Comparison of ENCODE assay signal across 29 cellular contexts in the genomic region with DNA sequence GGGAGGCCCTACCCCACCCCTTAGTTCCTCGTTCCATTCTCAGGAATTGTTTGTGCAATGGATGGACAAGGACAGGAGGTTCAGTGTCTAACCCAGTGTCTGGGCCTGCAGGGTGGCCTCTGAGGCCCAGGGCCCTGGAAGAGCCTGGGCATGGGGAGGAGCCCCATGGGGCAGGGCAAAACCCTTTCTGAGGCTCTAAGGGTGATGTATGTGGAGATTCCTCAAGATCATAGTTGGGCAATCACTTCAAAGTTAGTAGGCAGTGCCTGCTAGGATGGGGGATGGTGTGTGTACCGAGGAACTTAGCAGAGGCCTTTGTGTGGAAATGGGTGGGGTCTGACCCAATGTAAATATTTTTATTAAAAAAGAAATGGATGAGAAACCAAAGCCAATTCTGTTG. TPM values are rescaled to one million over a fixed set of nuclear protein-coding genes. Genes with fewer than 3 reads are reported as not detected.
DNase-seq lines count a peak whose midpoint lies in the region; ATAC-seq, FAIRE-seq and TF ChIP-seq lines count a peak whose summit lies in the region.
"Had no signal": no experiment of that assay in that cellular context is flagged by ENCODE, and none has a peak within 500 bp of the region (broad histone marks: within the 10 kb centered on the region; RNA-seq: fewer than 3 reads in every experiment).

No MANE protein-coding gene starts in this region.

- H4K20me1 ChIP-seq in HepG2 (ENCODE audit: insufficient read depth, low read length) (no peaks in the 10 kb centered on the region), hepatocyte (ENCODE audit: insufficient read depth, poor library complexity, severe bottlenecking) (no peaks in the 10 kb centered on the region)

- no peaks in the 10 kb centered on the region for H3K27me3 ChIP-seq in HepG2 (ENCODE audit: control insufficient read depth in 1 of 2, insufficient read depth in 2 of 2, low read length in 2 of 2)
- H3K27me3 ChIP-seq in right lobe of liver, result no peaks in the 10 kb centered on the region
- H3K27me3 ChIP-seq in hepatocyte, result no peaks in the 10 kb centered on the region
- H3K27me3 ChIP-seq in aorta (ENCODE audit: control insufficient read depth in 1 of 2, insufficient read depth in 2 of 2, low read length in 1 of 2), result no peaks in the 10 kb centered on the region
- H3K27me3 ChIP-seq: cardiac muscle cell, heart left ventricle, uterus had no signal

- intact Hi-C loops in HepG2 (cut with micrococcal nuclease; ENCODE audit: unreplicated experiment) (loop anchor here (10.0 kb wide), 1 partner anchor 146 kb away; a partner anchor contains a TSS), right lobe of liver (cut with DNase I) (no loop called here), aorta (cut with DNase I) (no loop called here)

- H3K36me3 ChIP-seq in HepG2 (replicated peaks in 1 of 2; ENCODE audit: control insufficient read depth in 1 of 2, insufficient read depth in 2 of 2, low read length in 2 of 2) (no peaks in the 10 kb centered on the region), right lobe of liver (no peaks in the 10 kb centered on the region), hepatocyte (replicated peaks; ENCODE audit: insufficient read depth, low read depth) (no peaks in the 10 kb centered on the region), aorta (ENCODE audit: control insufficient read depth in 1 of 2, insufficient read depth in 2 of 2, low read length in 1 of 2) (no peaks in the 10 kb centered on the region)
- H3K36me3 ChIP-seq: cardiac muscle cell, heart left ventricle, uterus had no signal

- TF ChIP-seq RAD21 in HepG2 (CRISPR knock-in tag; IDR thresholded peaks at IDR 0.05), result no peak

- peaks cover 64% of the 10 kb centered on the region for H3K4me1 ChIP-seq in HepG2 (ENCODE audit: insufficient read depth, low read length)
- H3K4me1 ChIP-seq in right lobe of liver, result no peaks in the 10 kb centered on the region
- peaks cover 4% of the 10 kb centered on the region for H3K4me1 ChIP-seq in hepatocyte (ENCODE audit: insufficient read depth)
- no peaks in the 10 kb centered on the region for H3K4me1 ChIP-seq in aorta (ENCODE audit: control insufficient read depth in 1 of 2, insufficient read depth in 2 of 2, low read length in 2 of 2)
- H3K4me1 ChIP-seq: heart left ventricle, uterus had no signal

- 0% methylated on average over 2 of the region's 2 CpGs for WGBS in HepG2 (ENCODE audit: low lambda C conversion rate)
- 72% methylated on average over 2 of the region's 2 CpGs for WGBS in right lobe of liver (ENCODE audit: insufficient coverage, low coverage, low lambda C conversion rate, missing lambda C conversion rate)
- WGBS in hepatocyte (ENCODE audit: low lambda C conversion rate, missing lambda C conversion rate), result 59% methylated on average over 2 of the region's 2 CpGs
- WGBS in aorta, 2 donors, result 70 to 73% methylated on average over 2 of the region's 2 CpGs

- H3K27ac ChIP-seq in HepG2 (ENCODE audit: extremely low read length, insufficient read depth, low read length) (no peak overlapping the region), right lobe of liver (no peak overlapping the region), VCaP (peak overlapping the region; percentile 56), hepatocyte (peak overlapping the region; percentile 57), aorta (ENCODE audit: low read depth in 1 of 2, low read length in 2 of 2) (no peak overlapping the region)
- H3K27ac ChIP-seq: cardiac muscle cell, GM23248, heart left ventricle, uterus had no signal

- H2AFZ ChIP-seq in HepG2 (ENCODE audit: low read length) (no peak overlapping the region), hepatocyte (no peak overlapping the region)
- H2AFZ ChIP-seq: GM23248 had no signal

- in situ Hi-C loops in HepG2 (cut with HindIII; ENCODE audit: extremely low pct_ligation_motif_present, low pct_unique_long_range_greater_than_20kb), result loop anchor here (25.0 kb wide), 1 partner anchor 1041 kb away; a partner anchor contains a TSS

- H3K9me2 ChIP-seq in hepatocyte (replicated peaks; ENCODE audit: insufficient read depth), result no peaks in the 10 kb centered on the region

- H3K4me2 ChIP-seq in HepG2 (ENCODE audit: low read depth, low read length) (peak overlapping the region; percentile 25), hepatocyte (no peak overlapping the region)

- ATAC-seq in HepG2, result peak; percentile 25
- ATAC-seq in right lobe of liver, result no peak
- ATAC-seq in aorta (ENCODE audit: low FRiP score), result peak; percentile 7
- ATAC-seq: stimulated activated effector memory CD8-positive, alpha-beta T cell treated with anti-CD3 and anti-CD28 coated beads, Interleukin-12 subunit alpha, Interleukin-12 subunit beta, amount 100 ng/mL, for 72 hours had no signal

- TF ChIP-seq POLR2A in HepG2 (IDR thresholded peaks at IDR 0.05; ENCODE audit: insufficient read depth in 1 of 2, low read depth in 2 of 2, low read length in 2 of 2) (no peak), right lobe of liver (IDR thresholded peaks at IDR 0.05) (no peak)

- H3K9me3 ChIP-seq in HepG2 (ENCODE audit: low read length) (no peaks in the 10 kb centered on the region), right lobe of liver (no peaks in the 10 kb centered on the region), hepatocyte (ENCODE audit: low read depth) (no peaks in the 10 kb centered on the region), aorta (ENCODE audit: control insufficient read depth, low read length) (no peaks in the 10 kb centered on the region)
- H3K9me3 ChIP-seq: Caco-2, heart left ventricle, uterus had no signal

- peak; percentile 47 for FAIRE-seq in HepG2 (lab: Jason Lieb, UNC)
- FAIRE-seq: endometrium had no signal

- CTCF ChIA-PET in HepG2 (lab: Yijun Ruan, JAX; ENCODE audit: low intra/inter-chr PET ratio, low total read pairs), result no interaction called here

- H3K4me3 ChIP-seq in HepG2 (replicated peaks in 1 of 3; ENCODE audit: insufficient read depth in 1 of 3, low read depth in 2 of 3, low read length in 3 of 3), result no peak overlapping the region
- H3K4me3 ChIP-seq in right lobe of liver, result no peak overlapping the region
- no peak overlapping the region for H3K4me3 ChIP-seq in hepatocyte
- H3K4me3 ChIP-seq in aorta (ENCODE audit: low read length in 2 of 2), result no peak overlapping the region
- H3K4me3 ChIP-seq: cardiac muscle cell, GM23248, heart left ventricle, uterus had no signal

- BruUV-seq in HepG2 (replicated peaks; lab: Mats Ljungman, UMichigan), result no TSS peak

- TF ChIP-seq CTCF in HepG2 (CRISPR knock-in tag; IDR thresholded peaks at IDR 0.05) (no peak), right lobe of liver (IDR thresholded peaks at IDR 0.05) (no peak), VCaP (conservative IDR thresholded peaks at IDR 0.05) (no peak), hepatocyte (IDR thresholded peaks at IDR 0.05; ENCODE audit: poor library complexity) (no peak)

- H3K9ac ChIP-seq in HepG2 (ENCODE audit: insufficient read depth, low read depth, low read length), result no peak overlapping the region
- H3K9ac ChIP-seq: GM23248 had no signal

- H3K79me2 ChIP-seq in HepG2 (ENCODE audit: insufficient read depth, low read length) (no peaks in the 10 kb centered on the region), hepatocyte (no peaks in the 10 kb centered on the region)

- POLR2A ChIA-PET in HepG2 (lab: Yijun Ruan, JAX), result interaction anchor here (0.9 to 5.6 kb wide), 8 partner anchors 9 to 155 kb away, joined by 3 to 35 read pairs (median 8); a partner anchor contains a TSS

- TF ChIP-seq EP300 in HepG2 (IDR thresholded peaks at IDR 0.05; ENCODE audit: low read depth in 2 of 2, low read length in 2 of 2), result peak in 1 of 2 experiments; percentile 36; a peak in 1 of 4 replicates
- TF ChIP-seq EP300 in HepG2 (CRISPR knock-in tag; IDR thresholded peaks at IDR 0.05; ENCODE audit: borderline replicate concordance), result no peak

- DNase-seq in HepG2 (ENCODE audit: low spot score) (no peak), right lobe of liver (no peak), hepatocyte (ENCODE audit: low spot score) (no peak), aorta (peak in 1 of 2 donors; percentile 6), SHP77 treated with DMSO at 0.1 percent for 48 hours (lab: John Stamatoyannopoulos, UW) (no peak), HuH-7 (ENCODE audit: low spot score) (no peak)
- DNase-seq in effector CD4-positive, alpha-beta T cell, result no peak
- DNase-seq: activated naive CD4-positive, alpha-beta T cell treated with Interleukin-2 at 50 U/mL for 16 hours; activated T-cell treated with anti-CD3 and anti-CD28 coated beads, Interleukin-2, amount 50 U/mL, for 48 hours; amygdala; DMS79; GF-D8; GM23248; heart left ventricle; HFFc6; left cardiac atrium; mesendoderm; NCI-H1436 treated with DMSO at 0.1 percent for 48 hours; NCI-H2171; NCI-H526 treated with DMSO at 0.1 percent for 48 hours; nucleus accumbens; Right ventricle myocardium superior; substantia nigra; uterus had no signal

RNA-seq across cellular contexts. Expression of a gene that starts 6.7 kb away (rescaled TPM):
- total RNA-seq in HepG2 (2016; rRNA removed; fragmentation: Illumina TruSeq; extraction: Trizol) (70.9 and 165 TPM in 2 replicates), right lobe of liver (100 to 1,000 TPM; 309 to 739 (median 533) TPM), hepatocyte (46.3 and 48.3 TPM in 2 replicates), aorta (10 to 100 TPM; 20.8 to 46.6 TPM)
- total RNA-seq in HepG2 (2016; cell fraction: cytosol; rRNA removed; fragmentation: Illumina TruSeq; extraction: Trizol; ENCODE audit: low read depth), result 13.2 and 15.8 TPM in 2 replicates
- total RNA-seq in HepG2 (2016; cell fraction: insoluble cytoplasmic fraction; rRNA removed; fragmentation: Illumina TruSeq; extraction: Trizol), result 59.3 and 162 TPM in 2 replicates
- total RNA-seq in HepG2 (2016; cell fraction: membrane; rRNA removed; fragmentation: Illumina TruSeq; extraction: Trizol), result 25.4 and 27.2 TPM in 2 replicates
- total RNA-seq in HepG2 (2016; cell fraction: nucleus; rRNA removed; fragmentation: Illumina TruSeq; extraction: Trizol), result 122 and 155 TPM in 2 replicates
- polyA plus RNA-seq in HepG2 (2011; rRNA removed) (307 and 450 TPM in 2 replicates), hepatocyte (41.1 and 46.4 TPM in 2 replicates), aorta (10 to 100 TPM in 1 of 2 donors, 1 to 10 TPM in 1; 5.6 to 16.7 TPM)
- polyA plus RNA-seq in HepG2 (2011; cell fraction: cytosol; rRNA removed), result 311 and 377 TPM in 2 replicates
- polyA plus RNA-seq in HepG2 (2011; cell fraction: nucleus; rRNA removed), result 302 and 372 TPM in 2 replicates
- polyA plus RNA-seq in HepG2 (2012), result 396 and 449 TPM in 2 replicates
- polyA plus RNA-seq in HepG2 (2016; cell fraction: cytosol; fragmentation: Illumina TruSeq; extraction: Trizol; ENCODE audit: low read depth), result 15.6 and 16.1 TPM in 2 replicates
- 54.0 and 67.9 TPM in 2 replicates for polyA plus RNA-seq in HepG2 (2016; cell fraction: insoluble cytoplasmic fraction; fragmentation: Illumina TruSeq; extraction: Trizol; ENCODE audit: low read depth)
- 22.0 and 23.6 TPM in 2 replicates for polyA plus RNA-seq in HepG2 (2016; cell fraction: membrane; fragmentation: Illumina TruSeq; extraction: Trizol; ENCODE audit: low read depth)
- polyA plus RNA-seq in HepG2 (2016; cell fraction: nucleus; fragmentation: Illumina TruSeq; extraction: Trizol; ENCODE audit: insufficient read depth, low read depth), result 194 and 212 TPM in 2 replicates
- polyA minus RNA-seq in HepG2 (2011; rRNA and poly(A)+ RNA removed; ENCODE audit: low replicate concordance), result 0.58 and 518 TPM in 2 replicates
- 120 and 232 TPM in 2 replicates for polyA minus RNA-seq in HepG2 (2011; cell fraction: cytosol; rRNA and poly(A)+ RNA removed)
- 89.4 and 148 TPM in 2 replicates for polyA minus RNA-seq in HepG2 (2011; cell fraction: nucleus; rRNA and poly(A)+ RNA removed)

RNA-seq across cellular contexts. Expression of a gene that starts 18.9 kb away (rescaled TPM):
- total RNA-seq in HepG2 (2016; rRNA removed; fragmentation: Illumina TruSeq; extraction: Trizol) (6.0 and 6.8 TPM in 2 replicates), right lobe of liver (under 1 TPM in 5 of 6 experiments, not detected in 1; 0.25 to 0.82 (median 0.51) TPM), hepatocyte (4.4 and 4.9 TPM in 2 replicates), aorta (1 to 10 TPM; 1.8 to 4.9 TPM)
- total RNA-seq in HepG2 (2016; cell fraction: cytosol; rRNA removed; fragmentation: Illumina TruSeq; extraction: Trizol; ENCODE audit: low read depth), result 1.6 and 1.7 TPM in 2 replicates
- total RNA-seq in HepG2 (2016; cell fraction: insoluble cytoplasmic fraction; rRNA removed; fragmentation: Illumina TruSeq; extraction: Trizol), result 6.0 and 7.4 TPM in 2 replicates
- 5.7 and 5.8 TPM in 2 replicates for total RNA-seq in HepG2 (2016; cell fraction: membrane; rRNA removed; fragmentation: Illumina TruSeq; extraction: Trizol)
- total RNA-seq in HepG2 (2016; cell fraction: nucleus; rRNA removed; fragmentation: Illumina TruSeq; extraction: Trizol), result 3.1 and 3.9 TPM in 2 replicates
- polyA plus RNA-seq in HepG2 (2011; rRNA removed) (4.8 and 7.3 TPM in 2 replicates), hepatocyte (0.07 TPM in 1 of 2 replicates, not detected in the other), aorta (1 to 10 TPM; 1.2 to 3.4 TPM)
- 3.7 and 5.8 TPM in 2 replicates for polyA plus RNA-seq in HepG2 (2011; cell fraction: cytosol; rRNA removed)
- polyA plus RNA-seq in HepG2 (2011; cell fraction: nucleus; rRNA removed), result 6.9 and 7.3 TPM in 2 replicates
- 8.0 and 9.2 TPM in 2 replicates for polyA plus RNA-seq in HepG2 (2012)
- 2.7 and 3.0 TPM in 2 replicates for polyA plus RNA-seq in HepG2 (2016; cell fraction: cytosol; fragmentation: Illumina TruSeq; extraction: Trizol; ENCODE audit: low read depth)
- polyA plus RNA-seq in HepG2 (2016; cell fraction: insoluble cytoplasmic fraction; fragmentation: Illumina TruSeq; extraction: Trizol; ENCODE audit: low read depth), result 14.0 and 15.9 TPM in 2 replicates
- polyA plus RNA-seq in HepG2 (2016; cell fraction: membrane; fragmentation: Illumina TruSeq; extraction: Trizol; ENCODE audit: low read depth), result 6.6 and 9.0 TPM in 2 replicates
- 10.6 and 12.2 TPM in 2 replicates for polyA plus RNA-seq in HepG2 (2016; cell fraction: nucleus; fragmentation: Illumina TruSeq; extraction: Trizol; ENCODE audit: insufficient read depth, low read depth)
- 12.3 and 22.9 TPM in 2 replicates for polyA minus RNA-seq in HepG2 (2011; rRNA and poly(A)+ RNA removed; ENCODE audit: low replicate concordance)
- 6.7 and 6.9 TPM in 2 replicates for polyA minus RNA-seq in HepG2 (2011; cell fraction: cytosol; rRNA and poly(A)+ RNA removed)
- 3.7 and 4.5 TPM in 2 replicates for polyA minus RNA-seq in HepG2 (2011; cell fraction: nucleus; rRNA and poly(A)+ RNA removed)
- polyA plus RNA-seq: cardiac muscle cell, GM23248 had no signal

RNA-seq across cellular contexts. Expression of a gene that starts 23.3 kb away (rescaled TPM):
- total RNA-seq in HepG2 (2016; rRNA removed; fragmentation: Illumina TruSeq; extraction: Trizol), result 43.5 and 69.2 TPM in 2 replicates
- 14.1 and 15.2 TPM in 2 replicates for total RNA-seq in HepG2 (2016; cell fraction: cytosol; rRNA removed; fragmentation: Illumina TruSeq; extraction: Trizol; ENCODE audit: low read depth)
- 34.4 and 70.7 TPM in 2 replicates for total RNA-seq in HepG2 (2016; cell fraction: insoluble cytoplasmic fraction; rRNA removed; fragmentation: Illumina TruSeq; extraction: Trizol)
- total RNA-seq in HepG2 (2016; cell fraction: membrane; rRNA removed; fragmentation: Illumina TruSeq; extraction: Trizol), result 29.3 and 33.1 TPM in 2 replicates
- 46.1 and 48.0 TPM in 2 replicates for total RNA-seq in HepG2 (2016; cell fraction: nucleus; rRNA removed; fragmentation: Illumina TruSeq; extraction: Trizol)
- 51.2 and 55.2 TPM in 2 replicates for polyA plus RNA-seq in HepG2 (2011; rRNA removed)
- 29.3 and 36.1 TPM in 2 replicates for polyA plus RNA-seq in HepG2 (2011; cell fraction: cytosol; rRNA removed)
- polyA plus RNA-seq in HepG2 (2011; cell fraction: nucleus; rRNA removed), result 180 and 272 TPM in 2 replicates
- 37.6 and 43.1 TPM in 2 replicates for polyA plus RNA-seq in HepG2 (2012)
- polyA plus RNA-seq in HepG2 (2016; cell fraction: cytosol; fragmentation: Illumina TruSeq; extraction: Trizol; ENCODE audit: low read depth), result 8.3 and 9.2 TPM in 2 replicates
- 36.0 and 58.3 TPM in 2 replicates for polyA plus RNA-seq in HepG2 (2016; cell fraction: insoluble cytoplasmic fraction; fragmentation: Illumina TruSeq; extraction: Trizol; ENCODE audit: low read depth)
- polyA plus RNA-seq in HepG2 (2016; cell fraction: membrane; fragmentation: Illumina TruSeq; extraction: Trizol; ENCODE audit: low read depth), result 16.5 and 18.3 TPM in 2 replicates
- polyA plus RNA-seq in HepG2 (2016; cell fraction: nucleus; fragmentation: Illumina TruSeq; extraction: Trizol; ENCODE audit: insufficient read depth, low read depth), result 122 and 136 TPM in 2 replicates
- polyA minus RNA-seq in HepG2 (2011; rRNA and poly(A)+ RNA removed; ENCODE audit: low replicate concordance), result 74.1 and 111 TPM in 2 replicates
- 26.2 and 33.8 TPM in 2 replicates for polyA minus RNA-seq in HepG2 (2011; cell fraction: cytosol; rRNA and poly(A)+ RNA removed)
- polyA minus RNA-seq in HepG2 (2011; cell fraction: nucleus; rRNA and poly(A)+ RNA removed), result 24.3 and 26.9 TPM in 2 replicates
- 10 to 100 TPM; 10.7 to 20.1 (median 13.3) TPM for total RNA-seq in right lobe of liver
- 34.1 and 41.9 TPM in 2 replicates for total RNA-seq in hepatocyte
- polyA plus RNA-seq in hepatocyte, result 40.0 and 44.6 TPM in 2 replicates
- total RNA-seq in aorta, result 10 to 100 TPM; 23.6 to 40.4 TPM
- 10 to 100 TPM; 16.7 to 56.8 TPM for polyA plus RNA-seq in aorta

RNA-seq across cellular contexts. Expression of a gene that starts 25.1 kb away (rescaled TPM):
- 71.1 and 171 TPM in 2 replicates for total RNA-seq in HepG2 (2016; rRNA removed; fragmentation: Illumina TruSeq; extraction: Trizol)
- 36.8 and 37.7 TPM in 2 replicates for total RNA-seq in HepG2 (2016; cell fraction: cytosol; rRNA removed; fragmentation: Illumina TruSeq; extraction: Trizol; ENCODE audit: low read depth)
- total RNA-seq in HepG2 (2016; cell fraction: insoluble cytoplasmic fraction; rRNA removed; fragmentation: Illumina TruSeq; extraction: Trizol), result 65.1 and 180 TPM in 2 replicates
- 37.5 and 44.4 TPM in 2 replicates for total RNA-seq in HepG2 (2016; cell fraction: membrane; rRNA removed; fragmentation: Illumina TruSeq; extraction: Trizol)
- total RNA-seq in HepG2 (2016; cell fraction: nucleus; rRNA removed; fragmentation: Illumina TruSeq; extraction: Trizol), result 202 and 235 TPM in 2 replicates
- 513 and 772 TPM in 2 replicates for polyA plus RNA-seq in HepG2 (2011; rRNA removed)
- 355 and 506 TPM in 2 replicates for polyA plus RNA-seq in HepG2 (2011; cell fraction: cytosol; rRNA removed)
- polyA plus RNA-seq in HepG2 (2011; cell fraction: nucleus; rRNA removed), result 3,065 and 3,175 TPM in 2 replicates
- 460 and 611 TPM in 2 replicates for polyA plus RNA-seq in HepG2 (2012)
- polyA plus RNA-seq in HepG2 (2016; cell fraction: cytosol; fragmentation: Illumina TruSeq; extraction: Trizol; ENCODE audit: low read depth), result 25.3 and 27.9 TPM in 2 replicates
- 66.3 and 72.4 TPM in 2 replicates for polyA plus RNA-seq in HepG2 (2016; cell fraction: insoluble cytoplasmic fraction; fragmentation: Illumina TruSeq; extraction: Trizol; ENCODE audit: low read depth)
- polyA plus RNA-seq in HepG2 (2016; cell fraction: membrane; fragmentation: Illumina TruSeq; extraction: Trizol; ENCODE audit: low read depth), result 31.9 and 32.4 TPM in 2 replicates
- 450 and 455 TPM in 2 replicates for polyA plus RNA-seq in HepG2 (2016; cell fraction: nucleus; fragmentation: Illumina TruSeq; extraction: Trizol; ENCODE audit: insufficient read depth, low read depth)
- 88.1 and 583 TPM in 2 replicates for polyA minus RNA-seq in HepG2 (2011; rRNA and poly(A)+ RNA removed; ENCODE audit: low replicate concordance)
- polyA minus RNA-seq in HepG2 (2011; cell fraction: cytosol; rRNA and poly(A)+ RNA removed), result 179 and 284 TPM in 2 replicates
- polyA minus RNA-seq in HepG2 (2011; cell fraction: nucleus; rRNA and poly(A)+ RNA removed), result 584 and 876 TPM in 2 replicates
- total RNA-seq in right lobe of liver, result 1,000 to 10,000 TPM; 1,939 to 4,112 (median 3,131) TPM
- total RNA-seq in hepatocyte, result 190 and 199 TPM in 2 replicates
- 287 and 349 TPM in 2 replicates for polyA plus RNA-seq in hepatocyte
- 100 to 1,000 TPM in 1 of 2 donors, 10 to 100 TPM in 1; 56.7 to 141 TPM for total RNA-seq in aorta
- polyA plus RNA-seq in aorta, result 10 to 100 TPM; 26.4 to 90.4 TPM

RNA-seq across cellular contexts. Expression of a gene that starts 38.0 kb away (rescaled TPM):
- total RNA-seq in HepG2 (2016; rRNA removed; fragmentation: Illumina TruSeq; extraction: Trizol) (69.8 and 80.4 TPM in 2 replicates), right lobe of liver (10 to 100 TPM in 5 of 6 experiments, 1 to 10 TPM in 1; 9.3 to 33.8 (median 18.3) TPM), hepatocyte (70.1 and 78.2 TPM in 2 replicates), aorta (10 to 100 TPM; 42.2 to 55.5 TPM)
- total RNA-seq in HepG2 (2016; cell fraction: cytosol; rRNA removed; fragmentation: Illumina TruSeq; extraction: Trizol; ENCODE audit: low read depth), result 16.4 and 17.3 TPM in 2 replicates
- total RNA-seq in HepG2 (2016; cell fraction: insoluble cytoplasmic fraction; rRNA removed; fragmentation: Illumina TruSeq; extraction: Trizol), result 74.0 and 80.6 TPM in 2 replicates
- 26.9 and 28.4 TPM in 2 replicates for total RNA-seq in HepG2 (2016; cell fraction: membrane; rRNA removed; fragmentation: Illumina TruSeq; extraction: Trizol)
- 42.0 and 51.8 TPM in 2 replicates for total RNA-seq in HepG2 (2016; cell fraction: nucleus; rRNA removed; fragmentation: Illumina TruSeq; extraction: Trizol)
- polyA plus RNA-seq in HepG2 (2011; rRNA removed) (51.3 and 57.3 TPM in 2 replicates), hepatocyte (78.7 and 86.9 TPM in 2 replicates), aorta (10 to 100 TPM; 61.9 to 71.5 TPM)
- polyA plus RNA-seq in HepG2 (2011; cell fraction: cytosol; rRNA removed), result 47.6 and 49.7 TPM in 2 replicates
- polyA plus RNA-seq in HepG2 (2011; cell fraction: nucleus; rRNA removed), result 88.2 and 90.6 TPM in 2 replicates
- 44.8 and 55.5 TPM in 2 replicates for polyA plus RNA-seq in HepG2 (2012)
- polyA plus RNA-seq in HepG2 (2016; cell fraction: cytosol; fragmentation: Illumina TruSeq; extraction: Trizol; ENCODE audit: low read depth), result 23.1 and 27.4 TPM in 2 replicates
- polyA plus RNA-seq in HepG2 (2016; cell fraction: insoluble cytoplasmic fraction; fragmentation: Illumina TruSeq; extraction: Trizol; ENCODE audit: low read depth), result 108 and 114 TPM in 2 replicates
- 26.7 and 29.7 TPM in 2 replicates for polyA plus RNA-seq in HepG2 (2016; cell fraction: membrane; fragmentation: Illumina TruSeq; extraction: Trizol; ENCODE audit: low read depth)
- 92.2 and 97.8 TPM in 2 replicates for polyA plus RNA-seq in HepG2 (2016; cell fraction: nucleus; fragmentation: Illumina TruSeq; extraction: Trizol; ENCODE audit: insufficient read depth, low read depth)
- 21.2 and 60.8 TPM in 2 replicates for polyA minus RNA-seq in HepG2 (2011; rRNA and poly(A)+ RNA removed; ENCODE audit: low replicate concordance)
- 19.5 and 20.9 TPM in 2 replicates for polyA minus RNA-seq in HepG2 (2011; cell fraction: cytosol; rRNA and poly(A)+ RNA removed)
- polyA minus RNA-seq in HepG2 (2011; cell fraction: nucleus; rRNA and poly(A)+ RNA removed), result 23.2 and 28.1 TPM in 2 replicates

Comparison
In these comparisons a context has a peak if more than half of its experiments do, and no peak if none do; other contexts are left out.
1. ATAC-seq: peak in HepG2 (single experiment) and aorta (single experiment); none in right lobe of liver (0 of 4).
2. H3K27ac ChIP-seq: peak in VCaP (single experiment) and hepatocyte (single experiment); none in HepG2 (single experiment), right lobe of liver (0 of 3) and aorta (0 of 2).